1 cellular context compared by ENCODE assay signal in the genomic region with DNA sequence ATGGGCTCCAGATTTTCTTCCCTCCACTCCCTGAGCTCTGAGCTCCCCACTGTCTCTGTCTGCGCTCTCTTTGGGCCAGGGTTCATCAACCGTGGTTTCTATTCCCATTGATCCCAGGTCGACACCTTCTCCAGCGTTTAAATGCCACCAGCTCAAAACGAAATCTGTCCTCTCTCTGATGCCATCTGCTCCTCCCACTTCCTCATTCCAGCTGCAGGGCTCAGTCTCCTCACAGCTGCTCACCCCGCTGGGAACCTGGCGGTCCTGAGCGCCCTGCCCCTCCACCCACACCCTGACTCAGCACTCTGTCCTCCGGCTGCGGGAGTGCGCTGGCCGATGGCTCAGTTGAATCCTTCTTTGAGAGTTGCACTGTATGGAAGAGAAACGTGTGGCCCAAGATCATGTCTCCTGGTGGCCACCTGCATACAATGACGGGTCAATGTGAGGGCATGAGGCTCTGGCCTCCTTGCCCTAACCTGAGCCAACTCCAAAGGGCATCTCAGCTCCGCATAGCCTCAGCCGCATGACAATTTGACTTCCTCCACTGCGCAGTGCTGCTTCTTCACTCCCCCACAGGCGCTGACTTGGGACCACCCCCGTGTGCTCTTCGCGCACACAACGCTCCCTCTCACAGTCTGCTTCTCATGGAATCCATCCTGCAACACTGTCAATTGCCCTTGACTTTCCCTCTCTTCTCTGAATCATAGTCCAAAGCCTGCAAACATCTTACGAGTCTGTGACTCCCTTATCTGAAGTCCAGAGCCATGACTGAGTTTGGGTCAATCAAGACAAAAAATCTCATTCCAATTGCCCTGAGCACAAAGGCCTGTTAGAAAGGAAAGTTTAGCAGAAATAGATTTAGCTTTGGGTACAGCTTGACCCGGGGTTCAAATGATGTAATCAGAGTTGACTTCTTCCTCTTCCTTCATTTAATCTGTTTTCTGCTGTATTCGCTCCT.
TF ChIP-seq lines count a peak whose summit lies in the region.

No MANE protein-coding gene starts in this region.

TF ChIP-seq in K562, 482 proteins besides CTCF, POLR2A, EP300 and RAD21 (continued from another document and continues in another):
- TF ChIP-seq HOXB6 (CRISPR knock-in tag; IDR thresholded peaks at IDR 0.05; ENCODE audit: borderline replicate concordance) (no peak), GTF2E2 (tag; IDR thresholded peaks at IDR 0.05) (no peak), KDM5B (IDR thresholded peaks at IDR 0.05; ENCODE audit: insufficient replicate concordance, low read depth, low read length) (peak; percentile 29), NFE2L1 (tag; IDR thresholded peaks at IDR 0.05; ENCODE audit: borderline replicate concordance, low read depth) (0 out of 2 replicates have a peak, but pooled peaks have one; percentile 21), FOXA3 (CRISPR knock-in tag; conservative IDR thresholded peaks at IDR 0.05 in 1 of 2, IDR thresholded peaks at IDR 0.05 in 1 of 2) (peak in 1 of 2 experiments; percentile 63; a peak in 1 of 4 replicates), XRCC5 (IDR thresholded peaks at IDR 0.05; ENCODE audit: low read depth, low read length) (no peak), ZNF408 (CRISPR knock-in tag; IDR thresholded peaks at IDR 0.05; ENCODE audit: low read depth) (no peak), PHF20 (IDR thresholded peaks at IDR 0.05; ENCODE audit: partially characterized antibody) (peak; percentile 3), YY1 (IDR thresholded peaks at IDR 0.05; ENCODE audit: borderline replicate concordance in 1 of 3, control insufficient read depth in 1 of 3, extremely low read depth in 1 of 3, insufficient read depth in 3 of 3, insufficient read length in 1 of 3, insufficient replicate concordance in 2 of 3, low read depth in 1 of 3, low read length in 2 of 3) (peak in 1 of 3 experiments; percentile 11), MAFK (IDR thresholded peaks at IDR 0.05; ENCODE audit: low read length) (peak; percentile 96), NCOA6 (IDR thresholded peaks at IDR 0.05) (no peak), CHD1 (IDR thresholded peaks at IDR 0.05; ENCODE audit: low read length) (no peak), NR2C2 (CRISPR knock-in tag; IDR thresholded peaks at IDR 0.05) (no peak), NR2C2 (tag; IDR thresholded peaks at IDR 0.05) (peak; percentile 62), CHCHD3 (CRISPR knock-in tag; IDR thresholded peaks at IDR 0.05) (no peak), ZKSCAN3 (CRISPR knock-in tag; IDR thresholded peaks at IDR 0.05) (no peak), ZFP30 (CRISPR knock-in tag; IDR thresholded peaks at IDR 0.05; ENCODE audit: borderline replicate concordance) (no peak), ZNF184 (CRISPR knock-in tag; IDR thresholded peaks at IDR 0.05) (no peak), KDM4B (IDR thresholded peaks at IDR 0.05; ENCODE audit: borderline replicate concordance in 2 of 2, low read depth in 1 of 2) (no peak)
- TF ChIP-seq, protein P1, sequence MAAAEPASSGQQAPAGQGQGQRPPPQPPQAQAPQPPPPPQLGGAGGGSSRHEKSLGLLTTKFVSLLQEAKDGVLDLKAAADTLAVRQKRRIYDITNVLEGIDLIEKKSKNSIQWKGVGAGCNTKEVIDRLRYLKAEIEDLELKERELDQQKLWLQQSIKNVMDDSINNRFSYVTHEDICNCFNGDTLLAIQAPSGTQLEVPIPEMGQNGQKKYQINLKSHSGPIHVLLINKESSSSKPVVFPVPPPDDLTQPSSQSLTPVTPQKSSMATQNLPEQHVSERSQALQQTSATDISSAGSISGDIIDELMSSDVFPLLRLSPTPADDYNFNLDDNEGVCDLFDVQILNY (CRISPR knock-in tag; IDR thresholded peaks at IDR 0.05) = no peak
- TF ChIP-seq, protein P2, sequence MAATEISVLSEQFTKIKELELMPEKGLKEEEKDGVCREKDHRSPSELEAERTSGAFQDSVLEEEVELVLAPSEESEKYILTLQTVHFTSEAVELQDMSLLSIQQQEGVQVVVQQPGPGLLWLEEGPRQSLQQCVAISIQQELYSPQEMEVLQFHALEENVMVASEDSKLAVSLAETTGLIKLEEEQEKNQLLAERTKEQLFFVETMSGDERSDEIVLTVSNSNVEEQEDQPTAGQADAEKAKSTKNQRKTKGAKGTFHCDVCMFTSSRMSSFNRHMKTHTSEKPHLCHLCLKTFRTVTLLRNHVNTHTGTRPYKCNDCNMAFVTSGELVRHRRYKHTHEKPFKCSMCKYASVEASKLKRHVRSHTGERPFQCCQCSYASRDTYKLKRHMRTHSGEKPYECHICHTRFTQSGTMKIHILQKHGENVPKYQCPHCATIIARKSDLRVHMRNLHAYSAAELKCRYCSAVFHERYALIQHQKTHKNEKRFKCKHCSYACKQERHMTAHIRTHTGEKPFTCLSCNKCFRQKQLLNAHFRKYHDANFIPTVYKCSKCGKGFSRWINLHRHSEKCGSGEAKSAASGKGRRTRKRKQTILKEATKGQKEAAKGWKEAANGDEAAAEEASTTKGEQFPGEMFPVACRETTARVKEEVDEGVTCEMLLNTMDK (IDR thresholded peaks at IDR 0.05; ENCODE audit: borderline replicate concordance, insufficient read depth, low read depth, low read length, poor library complexity, severe bottlenecking) = no peak
- TF ChIP-seq, protein P3, sequence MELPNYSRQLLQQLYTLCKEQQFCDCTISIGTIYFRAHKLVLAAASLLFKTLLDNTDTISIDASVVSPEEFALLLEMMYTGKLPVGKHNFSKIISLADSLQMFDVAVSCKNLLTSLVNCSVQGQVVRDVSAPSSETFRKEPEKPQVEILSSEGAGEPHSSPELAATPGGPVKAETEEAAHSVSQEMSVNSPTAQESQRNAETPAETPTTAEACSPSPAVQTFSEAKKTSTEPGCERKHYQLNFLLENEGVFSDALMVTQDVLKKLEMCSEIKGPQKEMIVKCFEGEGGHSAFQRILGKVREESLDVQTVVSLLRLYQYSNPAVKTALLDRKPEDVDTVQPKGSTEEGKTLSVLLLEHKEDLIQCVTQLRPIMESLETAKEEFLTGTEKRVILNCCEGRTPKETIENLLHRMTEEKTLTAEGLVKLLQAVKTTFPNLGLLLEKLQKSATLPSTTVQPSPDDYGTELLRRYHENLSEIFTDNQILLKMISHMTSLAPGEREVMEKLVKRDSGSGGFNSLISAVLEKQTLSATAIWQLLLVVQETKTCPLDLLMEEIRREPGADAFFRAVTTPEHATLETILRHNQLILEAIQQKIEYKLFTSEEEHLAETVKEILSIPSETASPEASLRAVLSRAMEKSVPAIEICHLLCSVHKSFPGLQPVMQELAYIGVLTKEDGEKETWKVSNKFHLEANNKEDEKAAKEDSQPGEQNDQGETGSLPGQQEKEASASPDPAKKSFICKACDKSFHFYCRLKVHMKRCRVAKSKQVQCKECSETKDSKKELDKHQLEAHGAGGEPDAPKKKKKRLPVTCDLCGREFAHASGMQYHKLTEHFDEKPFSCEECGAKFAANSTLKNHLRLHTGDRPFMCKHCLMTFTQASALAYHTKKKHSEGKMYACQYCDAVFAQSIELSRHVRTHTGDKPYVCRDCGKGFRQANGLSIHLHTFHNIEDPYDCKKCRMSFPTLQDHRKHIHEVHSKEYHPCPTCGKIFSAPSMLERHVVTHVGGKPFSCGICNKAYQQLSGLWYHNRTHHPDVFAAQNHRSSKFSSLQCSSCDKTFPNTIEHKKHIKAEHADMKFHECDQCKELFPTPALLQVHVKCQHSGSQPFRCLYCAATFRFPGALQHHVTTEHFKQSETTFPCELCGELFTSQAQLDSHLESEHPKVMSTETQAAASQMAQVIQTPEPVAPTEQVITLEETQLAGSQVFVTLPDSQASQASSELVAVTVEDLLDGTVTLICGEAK (IDR thresholded peaks at IDR 0.05) = 0 out of 2 replicates have a peak, but pooled peaks have one; percentile 31
- TF ChIP-seq, protein P3 (CRISPR knock-in tag; IDR thresholded peaks at IDR 0.05) = no peak
- TF ChIP-seq, protein P4, sequence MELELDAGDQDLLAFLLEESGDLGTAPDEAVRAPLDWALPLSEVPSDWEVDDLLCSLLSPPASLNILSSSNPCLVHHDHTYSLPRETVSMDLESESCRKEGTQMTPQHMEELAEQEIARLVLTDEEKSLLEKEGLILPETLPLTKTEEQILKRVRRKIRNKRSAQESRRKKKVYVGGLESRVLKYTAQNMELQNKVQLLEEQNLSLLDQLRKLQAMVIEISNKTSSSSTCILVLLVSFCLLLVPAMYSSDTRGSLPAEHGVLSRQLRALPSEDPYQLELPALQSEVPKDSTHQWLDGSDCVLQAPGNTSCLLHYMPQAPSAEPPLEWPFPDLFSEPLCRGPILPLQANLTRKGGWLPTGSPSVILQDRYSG (tag; conservative IDR thresholded peaks at IDR 0.05; ENCODE audit: low read depth) = 0 out of 2 replicates have a peak, but pooled peaks have one; percentile 43
- TF ChIP-seq, protein P5, sequence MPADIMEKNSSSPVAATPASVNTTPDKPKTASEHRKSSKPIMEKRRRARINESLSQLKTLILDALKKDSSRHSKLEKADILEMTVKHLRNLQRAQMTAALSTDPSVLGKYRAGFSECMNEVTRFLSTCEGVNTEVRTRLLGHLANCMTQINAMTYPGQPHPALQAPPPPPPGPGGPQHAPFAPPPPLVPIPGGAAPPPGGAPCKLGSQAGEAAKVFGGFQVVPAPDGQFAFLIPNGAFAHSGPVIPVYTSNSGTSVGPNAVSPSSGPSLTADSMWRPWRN (IDR thresholded peaks at IDR 0.05; ENCODE audit: low read depth) = no peak
- TF ChIP-seq, protein P6, sequence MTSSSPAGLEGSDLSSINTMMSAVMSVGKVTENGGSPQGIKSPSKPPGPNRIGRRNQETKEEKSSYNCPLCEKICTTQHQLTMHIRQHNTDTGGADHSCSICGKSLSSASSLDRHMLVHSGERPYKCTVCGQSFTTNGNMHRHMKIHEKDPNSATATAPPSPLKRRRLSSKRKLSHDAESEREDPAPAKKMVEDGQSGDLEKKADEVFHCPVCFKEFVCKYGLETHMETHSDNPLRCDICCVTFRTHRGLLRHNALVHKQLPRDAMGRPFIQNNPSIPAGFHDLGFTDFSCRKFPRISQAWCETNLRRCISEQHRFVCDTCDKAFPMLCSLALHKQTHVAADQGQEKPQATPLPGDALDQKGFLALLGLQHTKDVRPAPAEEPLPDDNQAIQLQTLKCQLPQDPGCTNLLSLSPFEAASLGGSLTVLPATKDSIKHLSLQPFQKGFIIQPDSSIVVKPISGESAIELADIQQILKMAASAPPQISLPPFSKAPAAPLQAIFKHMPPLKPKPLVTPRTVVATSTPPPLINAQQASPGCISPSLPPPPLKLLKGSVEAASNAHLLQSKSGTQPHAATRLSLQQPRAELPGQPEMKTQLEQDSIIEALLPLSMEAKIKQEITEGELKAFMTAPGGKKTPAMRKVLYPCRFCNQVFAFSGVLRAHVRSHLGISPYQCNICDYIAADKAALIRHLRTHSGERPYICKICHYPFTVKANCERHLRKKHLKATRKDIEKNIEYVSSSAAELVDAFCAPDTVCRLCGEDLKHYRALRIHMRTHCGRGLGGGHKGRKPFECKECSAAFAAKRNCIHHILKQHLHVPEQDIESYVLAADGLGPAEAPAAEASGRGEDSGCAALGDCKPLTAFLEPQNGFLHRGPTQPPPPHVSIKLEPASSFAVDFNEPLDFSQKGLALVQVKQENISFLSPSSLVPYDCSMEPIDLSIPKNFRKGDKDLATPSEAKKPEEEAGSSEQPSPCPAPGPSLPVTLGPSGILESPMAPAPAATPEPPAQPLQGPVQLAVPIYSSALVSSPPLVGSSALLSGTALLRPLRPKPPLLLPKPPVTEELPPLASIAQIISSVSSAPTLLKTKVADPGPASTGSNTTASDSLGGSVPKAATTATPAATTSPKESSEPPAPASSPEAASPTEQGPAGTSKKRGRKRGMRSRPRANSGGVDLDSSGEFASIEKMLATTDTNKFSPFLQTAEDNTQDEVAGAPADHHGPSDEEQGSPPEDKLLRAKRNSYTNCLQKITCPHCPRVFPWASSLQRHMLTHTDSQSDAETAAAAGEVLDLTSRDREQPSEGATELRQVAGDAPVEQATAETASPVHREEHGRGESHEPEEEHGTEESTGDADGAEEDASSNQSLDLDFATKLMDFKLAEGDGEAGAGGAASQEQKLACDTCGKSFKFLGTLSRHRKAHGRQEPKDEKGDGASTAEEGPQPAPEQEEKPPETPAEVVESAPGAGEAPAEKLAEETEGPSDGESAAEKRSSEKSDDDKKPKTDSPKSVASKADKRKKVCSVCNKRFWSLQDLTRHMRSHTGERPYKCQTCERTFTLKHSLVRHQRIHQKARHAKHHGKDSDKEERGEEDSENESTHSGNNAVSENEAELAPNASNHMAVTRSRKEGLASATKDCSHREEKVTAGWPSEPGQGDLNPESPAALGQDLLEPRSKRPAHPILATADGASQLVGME (CRISPR knock-in tag; IDR thresholded peaks at IDR 0.05) = no peak
